9 cellular contexts compared by ENCODE assay signal in genomic region chr12:54220092-54220557, GRCh38. TPM values are rescaled to one million over a fixed set of nuclear protein-coding genes. Genes with fewer than 3 reads are reported as not detected.
DNase-seq lines count a peak whose midpoint lies in the region; ATAC-seq, FAIRE-seq and TF ChIP-seq lines count a peak whose summit lies in the region.
"Had no signal": no experiment of that assay in that cellular context is flagged by ENCODE, and none has a peak within 500 bp of the region (broad histone marks: within the 10 kb centered on the region; RNA-seq: fewer than 3 reads in every experiment).

No MANE protein-coding gene starts in this region.

- CTCF ChIA-PET in activated B cell treated with CpG ODN at 0.5 μM for 24 hours (lab: Charles Lee), result interaction anchor here (0.6 to 1.6 kb wide), 8 partner anchors 14 to 176 kb away, joined by 3 to 5 read pairs (median 3); no protein-coding TSS in a partner anchor

- POLR2A ChIA-PET in activated B cell treated with CpG ODN at 0.5 μM for 24 hours (lab: Charles Lee), result interaction anchor here (1.7 kb wide), 1 partner anchor 60 kb away, joined by 5 read pairs; the partner anchor contains the start of genes CBX5 and HNRNPA1

- peaks cover 35% of the 10 kb centered on the region for H3K4me1 Mint-ChIP-seq in activated B cell treated with CpG ODN at 0.5 μM for 24 hours

- FAIRE-seq in bronchial epithelial cell (lab: Jason Lieb, UNC), result no peak

- H3K4me3 Mint-ChIP-seq in activated B cell treated with CpG ODN at 0.5 μM for 24 hours, result no peak overlapping the region

- no peak overlapping the region for H3K27ac Mint-ChIP-seq in activated B cell treated with CpG ODN at 0.5 μM for 24 hours

- H3K27me3 ChIP-seq in bronchial epithelial cell (ENCODE audit: control insufficient read depth, insufficient read depth, low read length), result no peaks in the 10 kb centered on the region

- H3K36me3 ChIP-seq in bronchial epithelial cell (ENCODE audit: control insufficient read depth, insufficient read depth, low read length), result no peaks in the 10 kb centered on the region

- peak in 12 of 14 donors; percentile 2 to 66 (median 36) for DNase-seq in C1 segment of cervical spinal cord (lab: John Stamatoyannopoulos, UW)
- DNase-seq in H4 (ENCODE audit: low spot score), result peak; percentile 64
- DNase-seq in NCI-H2196 treated with DMSO at 0.1 percent for 48 hours (lab: John Stamatoyannopoulos, UW; ENCODE audit: unreplicated experiment), result peak; percentile 32
- DNase-seq in activated B cell treated with CpG ODN at 0.5 μM for 24 hours, result peak; percentile 58
- peak; percentile 74 for DNase-seq in bronchial epithelial cell (ENCODE audit: low read depth)
- peak in 1 of 2 donors; percentile 68 for DNase-seq in left colon
- peak in 2 of 3 donors; percentile 29 to 53 for DNase-seq in stimulated activated CD4-positive, alpha-beta T cell treated with anti-CD3 and anti-CD28 coated beads, TNF-alpha, amount 100 ng/mL, for 1 hour (ENCODE audit: low read depth in 3 of 3, low spot score in 1 of 3)

- H3K9me3 Mint-ChIP-seq in activated B cell treated with CpG ODN at 0.5 μM for 24 hours, result no peaks in the 10 kb centered on the region
- H3K9me3 Mint-ChIP-seq: IgD-negative memory B cell had no signal

- no peaks in the 10 kb centered on the region for H3K36me3 Mint-ChIP-seq in activated B cell treated with CpG ODN at 0.5 μM for 24 hours (ENCODE audit: low read depth)
- H3K36me3 Mint-ChIP-seq: IgD-negative memory B cell had no signal

- H3K4me3 ChIP-seq in bronchial epithelial cell (ENCODE audit: low read depth, low read length), result no peak overlapping the region

- no peaks in the 10 kb centered on the region for H3K27me3 Mint-ChIP-seq in activated B cell treated with CpG ODN at 0.5 μM for 24 hours

- intact Hi-C loops in activated B cell treated with CpG ODN at 0.5 μM for 24 hours (cut with micrococcal nuclease), result loop anchor here (1.0 kb wide), 5 partner anchors 104 to 174 kb away; no protein-coding TSS in a partner anchor
- intact Hi-C loops in left colon (cut with DNase I, micrococcal nuclease), result loop anchor here in 1 of 2 donors (10.0 kb wide), 1 partner anchor 145 kb away; the partner anchor contains the start of gene GPR84

- ATAC-seq in activated B cell treated with CpG ODN at 0.5 μM for 24 hours (ENCODE audit: low read depth) (peak; percentile 49), left colon (peak; percentile 62), HG03045 (IDR thresholded peaks at IDR 0.05; ENCODE audit: unreplicated experiment) (no peak)

- TF ChIP-seq CTCF in activated B cell treated with CpG ODN at 0.5 μM for 24 hours (IDR thresholded peaks at IDR 0.05), result no peak
- TF ChIP-seq CTCF in bronchial epithelial cell (IDR thresholded peaks at IDR 0.05; ENCODE audit: insufficient read depth, low read length, severe bottlenecking), result peak; percentile 84

RNA-seq across cellular contexts. Expression of gene SMUG1, which starts 31.3 kb away (rescaled TPM):
- total RNA-seq in H4 (2014; rRNA removed; shearing (Covaris generic)), result 28.1 and 33.8 TPM in 2 replicates
- total RNA-seq in activated B cell treated with CpG ODN at 0.5 μM for 24 hours (31.2 and 38.6 TPM in 2 replicates), bronchial epithelial cell (36.1 and 48.5 TPM in 2 replicates), left colon (10 to 100 TPM; 28.0 to 31.4 TPM)

RNA-seq across cellular contexts. Expression of gene CBX5, which starts 59.8 kb away (rescaled TPM):
- 32.1 and 45.4 TPM in 2 replicates for total RNA-seq in H4 (2014; rRNA removed; shearing (Covaris generic))
- 77.3 TPM in 2 replicates for total RNA-seq in activated B cell treated with CpG ODN at 0.5 μM for 24 hours
- 13.2 and 16.0 TPM in 2 replicates for total RNA-seq in bronchial epithelial cell
- 10 to 100 TPM; 40.9 to 42.0 TPM for total RNA-seq in left colon
